ENCODE assay signal across 17 cellular contexts in genomic region chr7:69411466-69411865, GRCh38.
"Had no signal": no experiment of that assay in that cellular context is flagged by ENCODE, and none has a peak within 500 bp of the region (broad histone marks: within the 10 kb centered on the region; RNA-seq: fewer than 3 reads in every experiment).

No MANE protein-coding gene starts in this region.

- H3K4me1 ChIP-seq: tibial nerve, uterus had no signal

- H3K9me3 ChIP-seq: left ventricle myocardium inferior, right atrium auricular region, tibial nerve, uterus had no signal

- H3K36me3 ChIP-seq: left ventricle myocardium inferior, right atrium auricular region, tibial nerve, uterus, WERI-Rb-1 had no signal

- DNase-seq: activated CD4-positive, alpha-beta T cell treated with anti-CD3 and anti-CD28 coated beads for 1 hour; activated CD4-positive, alpha-beta T cell treated with anti-CD3 and anti-CD28 coated beads, Interleukin-2, amount 50 U/mL, for 4 hours; activated gamma-delta T cell treated with Interleukin-2 at 50 U/mL for 16 hours; cerebellar nuclear complex; cortex of kidney; erythroblast; foreskin melanocyte; hypothalamus; kidney; left ventricle myocardium inferior; mammary epithelial cell; stimulated activated CD4-positive, alpha-beta T cell treated with anti-CD3 and anti-CD28 coated beads, Interleukin-2, amount 100 ng/mL, for 24 hours; uterus; WERI-Rb-1 had no signal

- ATAC-seq: activated naive CD4-positive, alpha-beta T cell treated with anti-CD3 and anti-CD28 coated beads, Interleukin-2, amount 50 U/mL, for 72 hours had no signal

- H3K27me3 ChIP-seq: right atrium auricular region, tibial nerve, uterus had no signal

- H3K4me3 ChIP-seq: left ventricle myocardium inferior, right atrium auricular region, tibial nerve, uterus had no signal

- H3K27ac ChIP-seq: left ventricle myocardium inferior, right atrium auricular region, tibial nerve, uterus, WERI-Rb-1 had no signal
